24 cellular contexts compared by ENCODE assay signal in the genomic region with DNA sequence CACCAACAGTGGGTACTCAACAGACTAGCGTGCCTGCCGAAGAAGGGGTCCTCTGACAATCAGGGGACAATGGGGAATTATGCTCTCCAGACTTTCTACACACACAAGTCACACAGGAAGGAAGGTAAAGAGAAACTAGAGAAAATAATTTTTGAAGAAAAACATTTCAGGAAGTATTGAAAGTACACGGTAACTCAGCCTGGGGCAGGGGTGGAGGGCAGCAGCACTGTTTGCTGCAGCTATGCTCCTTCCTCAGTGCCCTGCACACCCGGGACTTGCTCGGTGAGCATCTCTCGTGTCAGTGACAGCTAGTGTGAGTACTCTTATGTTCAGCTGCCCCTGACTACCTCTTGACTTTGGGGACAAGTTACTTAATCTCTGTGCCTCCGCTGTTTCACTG. TPM values are rescaled to one million over a fixed set of nuclear protein-coding genes. Genes with fewer than 3 reads are reported as not detected.
DNase-seq lines count a peak whose midpoint lies in the region; ATAC-seq and TF ChIP-seq lines count a peak whose summit lies in the region.
"Had no signal": no experiment of that assay in that cellular context is flagged by ENCODE, and none has a peak within 500 bp of the region (broad histone marks: within the 10 kb centered on the region; RNA-seq: fewer than 3 reads in every experiment).

No MANE protein-coding gene starts in this region.

- H3K4me3 Mint-ChIP-seq in activated naive CD4-positive, alpha-beta T cell treated with anti-CD3 and anti-CD28 coated beads, Interleukin-2, amount 50 U/mL, for 24 hours = peak overlapping the region; percentile 48
- peak overlapping the region; percentile 50 for H3K4me3 Mint-ChIP-seq in T-helper 17 cell
- H3K4me3 Mint-ChIP-seq in stimulated activated naive B cell treated with anti-CD40 and anti-IgM and Interleukin-4, amounts not matched to agents 10 μg/mL and 1 μg/mL and 100 μg/mL, for 72 hours = peak overlapping the region in 1 of 2 donors; percentile 18
- H3K4me3 Mint-ChIP-seq: nephron progenitor cell had no signal

- no peaks in the 10 kb centered on the region for H3K9me3 Mint-ChIP-seq in activated naive CD4-positive, alpha-beta T cell treated with anti-CD3 and anti-CD28 coated beads, Interleukin-2, amount 50 U/mL, for 24 hours
- H3K9me3 Mint-ChIP-seq in activated naive CD4-positive, alpha-beta T cell treated with anti-CD3 and anti-CD28 coated beads, Interleukin-2, amount 50 U/mL, for 72 hours = no peaks in the 10 kb centered on the region
- H3K9me3 Mint-ChIP-seq in stimulated activated naive B cell treated with anti-CD40 and anti-IgM and Interleukin-4, amounts not matched to agents 10 μg/mL and 1 μg/mL and 100 μg/mL, for 72 hours = no peaks in the 10 kb centered on the region
- H3K9me3 Mint-ChIP-seq: nephron progenitor cell had no signal

- peaks cover 4% of the 10 kb centered on the region for H3K36me3 Mint-ChIP-seq in activated naive CD4-positive, alpha-beta T cell treated with anti-CD3 and anti-CD28 coated beads, Interleukin-2, amount 50 U/mL, for 24 hours
- peaks cover 6 to 27% of the 10 kb centered on the region in 2 donors for H3K36me3 Mint-ChIP-seq in activated naive CD4-positive, alpha-beta T cell treated with anti-CD3 and anti-CD28 coated beads, Interleukin-2, amount 50 U/mL, for 72 hours
- peaks cover 2% of the 10 kb centered on the region for H3K36me3 Mint-ChIP-seq in T-helper 17 cell (ENCODE audit: low read depth)
- peaks cover 42 to 55% of the 10 kb centered on the region in 2 donors for H3K36me3 Mint-ChIP-seq in stimulated activated naive B cell treated with anti-CD40 and anti-IgM and Interleukin-4, amounts not matched to agents 10 μg/mL and 1 μg/mL and 100 μg/mL, for 72 hours

- no peaks in the 10 kb centered on the region for H3K27me3 ChIP-seq in dorsolateral prefrontal cortex
- H3K27me3 ChIP-seq: right lobe of liver, thyroid gland had no signal

- ATAC-seq in activated naive CD4-positive, alpha-beta T cell treated with anti-CD3 and anti-CD28 coated beads, Interleukin-2, amount 50 U/mL, for 72 hours = no peak
- ATAC-seq in T-helper 17 cell = no peak
- no peak for ATAC-seq in stimulated activated naive B cell treated with anti-CD40 and anti-IgM and Interleukin-4, amounts not matched to agents 10 μg/mL and 1 μg/mL and 100 μg/mL, for 72 hours (replicated peaks)
- ATAC-seq: left colon, PC-3 had no signal

- H3K27me3 Mint-ChIP-seq in activated naive CD4-positive, alpha-beta T cell treated with anti-CD3 and anti-CD28 coated beads, Interleukin-2, amount 50 U/mL, for 24 hours = no peaks in the 10 kb centered on the region
- H3K27me3 Mint-ChIP-seq in T-helper 17 cell = no peaks in the 10 kb centered on the region
- no peaks in the 10 kb centered on the region for H3K27me3 Mint-ChIP-seq in stimulated activated naive B cell treated with anti-CD40 and anti-IgM and Interleukin-4, amounts not matched to agents 10 μg/mL and 1 μg/mL and 100 μg/mL, for 72 hours

- peak overlapping the region; percentile 77 for H3K27ac Mint-ChIP-seq in activated naive CD4-positive, alpha-beta T cell treated with anti-CD3 and anti-CD28 coated beads, Interleukin-2, amount 50 U/mL, for 24 hours
- no peak overlapping the region for H3K27ac Mint-ChIP-seq in activated naive CD4-positive, alpha-beta T cell treated with anti-CD3 and anti-CD28 coated beads, Interleukin-2, amount 50 U/mL, for 72 hours
- peak overlapping the region; percentile 94 for H3K27ac Mint-ChIP-seq in T-helper 17 cell
- H3K27ac Mint-ChIP-seq in stimulated activated naive B cell treated with anti-CD40 and anti-IgM and Interleukin-4, amounts not matched to agents 10 μg/mL and 1 μg/mL and 100 μg/mL, for 72 hours = peak overlapping the region; percentile 38
- H3K27ac Mint-ChIP-seq: nephron progenitor cell had no signal

- peak overlapping the region in 36 of 59 donors; percentile 0 to 75 (median 37) for H3K27ac ChIP-seq in dorsolateral prefrontal cortex
- H3K27ac ChIP-seq: thyroid gland, WERI-Rb-1 had no signal

- no peak for DNase-seq in activated naive CD4-positive, alpha-beta T cell treated with anti-CD3 and anti-CD28 coated beads, Interleukin-2, amount 50 U/mL, for 72 hours (ENCODE audit: low spot score in 2 of 2)
- no peak for DNase-seq in T-helper 17 cell
- DNase-seq in dorsolateral prefrontal cortex = no peak
- no peak for DNase-seq in stimulated activated naive B cell treated with anti-CD40 and anti-IgM and Interleukin-4, amounts not matched to agents 10 μg/mL and 1 μg/mL and 100 μg/mL, for 72 hours
- DNase-seq in NCI-H748 (lab: John Stamatoyannopoulos, UW; ENCODE audit: unreplicated experiment) = no peak
- DNase-seq in activated gamma-delta T cell treated with Interleukin-2 at 50 U/mL for 16 hours = no peak
- no peak for DNase-seq in HK-2 (ENCODE audit: unreplicated experiment)
- DNase-seq: activated gamma-delta T cell, DMS153, glutamatergic neuron, left colon, NCI-H1694 treated with DMSO at 0.1 percent for 48 hours, NCI-H2227 treated with DMSO at 0.1 percent for 48 hours, nephron progenitor cell, PC-3, right lobe of liver, SHP77 treated with DMSO at 0.1 percent for 48 hours, thyroid gland, WERI-Rb-1 had no signal

- H3K9me3 ChIP-seq in T-helper 17 cell (ENCODE audit: control insufficient read depth, low read length, poor library complexity, severe bottlenecking) = no peaks in the 10 kb centered on the region
- H3K9me3 ChIP-seq: right lobe of liver, thyroid gland had no signal

- intact Hi-C loops in dorsolateral prefrontal cortex (cut with DNase I) = no loop called here

- no peak for TF ChIP-seq CTCF in dorsolateral prefrontal cortex (IDR thresholded peaks at IDR 0.05 in 54 of 56, conservative IDR thresholded peaks at IDR 0.05 in 2 of 56; ENCODE audit: low read depth in 1 of 56, partially characterized antibody in 56 of 56)

- H3K4me1 Mint-ChIP-seq in activated naive CD4-positive, alpha-beta T cell treated with anti-CD3 and anti-CD28 coated beads, Interleukin-2, amount 50 U/mL, for 24 hours = peaks cover 61% of the 10 kb centered on the region
- H3K4me1 Mint-ChIP-seq in T-helper 17 cell = peaks cover 49% of the 10 kb centered on the region
- peaks cover 44 to 48% of the 10 kb centered on the region in 2 donors for H3K4me1 Mint-ChIP-seq in stimulated activated naive B cell treated with anti-CD40 and anti-IgM and Interleukin-4, amounts not matched to agents 10 μg/mL and 1 μg/mL and 100 μg/mL, for 72 hours

- no peak overlapping the region for H3K4me3 ChIP-seq in dorsolateral prefrontal cortex
- H3K4me3 ChIP-seq: right lobe of liver, thyroid gland had no signal

RNA-seq across cellular contexts. Expression of a gene that starts 18.0 kb away (rescaled TPM):
- total RNA-seq in activated naive CD4-positive, alpha-beta T cell treated with anti-CD3 and anti-CD28 coated beads, Interleukin-2, amount 50 U/mL, for 72 hours = under 1 TPM in 1 of 2 donors, not detected in 1; 0.84 TPM
- total RNA-seq in T-helper 17 cell = 1 to 10 TPM in 1 of 2 donors, not detected in 1; 1.2 TPM
- total RNA-seq in dorsolateral prefrontal cortex = 1 to 10 TPM in 16 of 120 experiments, under 1 TPM in 53, not detected in 51; 0.32 to 2.2 (median 0.72) TPM
- total RNA-seq: fibroblast of lung, left colon had no signal

RNA-seq across cellular contexts. Expression of a gene that starts 25.7 kb away (rescaled TPM):
- not detected for total RNA-seq in activated naive CD4-positive, alpha-beta T cell treated with anti-CD3 and anti-CD28 coated beads, Interleukin-2, amount 50 U/mL, for 72 hours
- total RNA-seq in T-helper 17 cell = not detected
- total RNA-seq in dorsolateral prefrontal cortex = not detected
- total RNA-seq: activated CD8-positive, alpha-beta memory T cell treated with anti-CD3 and anti-CD28 coated beads for 36 hours; astrocyte; cerebellum; fibroblast of lung; left colon; PC-3; thyroid gland had no signal

RNA-seq across cellular contexts. Expression of a gene that starts 32.3 kb away (rescaled TPM):
- not detected for total RNA-seq in activated naive CD4-positive, alpha-beta T cell treated with anti-CD3 and anti-CD28 coated beads, Interleukin-2, amount 50 U/mL, for 72 hours
- total RNA-seq in T-helper 17 cell = not detected
- total RNA-seq in dorsolateral prefrontal cortex = not detected
- total RNA-seq: activated CD8-positive, alpha-beta memory T cell treated with anti-CD3 and anti-CD28 coated beads for 36 hours; astrocyte; fibroblast of lung; left colon; PC-3; thyroid gland had no signal

Comparison
In these comparisons a context has a peak if more than half of its experiments do, and no peak if none do; other contexts are left out.
1. H3K27ac Mint-ChIP-seq: peak in activated naive CD4-positive, alpha-beta T cell treated with anti-CD3 and anti-CD28 coated beads, Interleukin-2, amount 50 U/mL, for 24 hours (single experiment), T-helper 17 cell (single experiment) and stimulated activated naive B cell treated with anti-CD40 and anti-IgM and Interleukin-4, amounts not matched to agents 10 μg/mL and 1 μg/mL and 100 μg/mL, for 72 hours (single experiment); none in activated naive CD4-positive, alpha-beta T cell treated with anti-CD3 and anti-CD28 coated beads, Interleukin-2, amount 50 U/mL, for 72 hours (0 of 2).